ENCODE assay signal across 8 cellular contexts in the genomic region with DNA sequence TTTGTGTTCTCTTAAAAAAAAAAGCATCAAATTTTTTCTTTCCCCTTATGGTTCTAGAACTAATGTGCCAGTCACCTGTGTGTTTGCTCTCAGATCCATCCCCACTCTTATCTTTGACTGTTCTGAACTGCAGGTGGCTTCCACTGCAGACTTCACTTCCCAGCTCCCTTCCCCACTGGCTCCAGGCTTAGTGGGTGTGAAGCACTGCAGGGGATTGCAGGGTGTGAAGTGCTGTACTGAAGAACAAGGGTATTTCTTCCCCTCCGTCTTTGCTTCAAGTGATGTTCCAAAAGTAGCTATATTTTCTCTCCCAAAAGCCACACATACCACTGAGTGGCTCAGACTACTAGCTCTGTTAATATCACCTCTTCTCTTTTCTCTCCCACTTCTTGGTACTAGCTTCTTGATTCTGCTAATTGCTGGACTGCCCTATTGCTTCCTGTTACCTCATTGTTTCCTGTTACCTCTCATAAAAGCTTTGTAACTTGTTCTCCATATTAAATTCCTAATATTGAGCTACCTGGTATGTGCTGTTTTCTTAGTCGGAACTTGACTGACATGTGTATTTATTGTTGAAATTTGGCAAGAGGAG.
"Had no signal": no experiment of that assay in that cellular context is flagged by ENCODE, and none has a peak within 500 bp of the region (broad histone marks: within the 10 kb centered on the region; RNA-seq: fewer than 3 reads in every experiment).

No MANE protein-coding gene starts in this region.

- H3K4me1 Mint-ChIP-seq: activated naive CD8-positive, alpha-beta T cell treated with anti-CD3 and anti-CD28 coated beads for 36 hours; memory B cell had no signal

- H3K9me3 Mint-ChIP-seq: activated CD4-positive, alpha-beta memory T cell treated with anti-CD3 and anti-CD28 coated beads for 36 hours; activated naive CD8-positive, alpha-beta T cell treated with anti-CD3 and anti-CD28 coated beads for 36 hours; activated T-cell treated with anti-CD3 and anti-CD28 coated beads, Interleukin-2, amount 50 U/mL, for 4 hours; memory B cell had no signal

- H3K27me3 Mint-ChIP-seq: activated CD4-positive, alpha-beta memory T cell treated with anti-CD3 and anti-CD28 coated beads for 36 hours; activated naive CD8-positive, alpha-beta T cell treated with anti-CD3 and anti-CD28 coated beads for 36 hours; memory B cell had no signal

- DNase-seq: activated CD4-positive, alpha-beta memory T cell treated with anti-CD3 and anti-CD28 coated beads for 36 hours; activated gamma-delta T cell; activated naive CD8-positive, alpha-beta T cell treated with anti-CD3 and anti-CD28 coated beads for 36 hours; activated T-cell treated with anti-CD3 and anti-CD28 coated beads, Interleukin-2, amount 50 U/mL, for 4 hours; effector CD4-positive, alpha-beta T cell; left lung; stimulated activated CD4-positive, alpha-beta T cell treated with anti-CD3 and anti-CD28 coated beads, Interleukin-4, amount 100 ng/mL, for 1 hour had no signal

- ATAC-seq: activated T-cell treated with anti-CD3 and anti-CD28 coated beads, Interleukin-2, amount 50 U/mL, for 4 hours had no signal

- H3K36me3 Mint-ChIP-seq: activated CD4-positive, alpha-beta memory T cell treated with anti-CD3 and anti-CD28 coated beads for 36 hours; activated naive CD8-positive, alpha-beta T cell treated with anti-CD3 and anti-CD28 coated beads for 36 hours; memory B cell had no signal

- H3K27ac Mint-ChIP-seq: activated CD4-positive, alpha-beta memory T cell treated with anti-CD3 and anti-CD28 coated beads for 36 hours; activated naive CD8-positive, alpha-beta T cell treated with anti-CD3 and anti-CD28 coated beads for 36 hours; memory B cell had no signal

- H3K4me3 Mint-ChIP-seq: activated CD4-positive, alpha-beta memory T cell treated with anti-CD3 and anti-CD28 coated beads for 36 hours; activated naive CD8-positive, alpha-beta T cell treated with anti-CD3 and anti-CD28 coated beads for 36 hours; activated T-cell treated with anti-CD3 and anti-CD28 coated beads, Interleukin-2, amount 50 U/mL, for 4 hours; memory B cell had no signal
